Comparison of ENCODE assay signal across 8 cellular contexts in the genomic region with DNA sequence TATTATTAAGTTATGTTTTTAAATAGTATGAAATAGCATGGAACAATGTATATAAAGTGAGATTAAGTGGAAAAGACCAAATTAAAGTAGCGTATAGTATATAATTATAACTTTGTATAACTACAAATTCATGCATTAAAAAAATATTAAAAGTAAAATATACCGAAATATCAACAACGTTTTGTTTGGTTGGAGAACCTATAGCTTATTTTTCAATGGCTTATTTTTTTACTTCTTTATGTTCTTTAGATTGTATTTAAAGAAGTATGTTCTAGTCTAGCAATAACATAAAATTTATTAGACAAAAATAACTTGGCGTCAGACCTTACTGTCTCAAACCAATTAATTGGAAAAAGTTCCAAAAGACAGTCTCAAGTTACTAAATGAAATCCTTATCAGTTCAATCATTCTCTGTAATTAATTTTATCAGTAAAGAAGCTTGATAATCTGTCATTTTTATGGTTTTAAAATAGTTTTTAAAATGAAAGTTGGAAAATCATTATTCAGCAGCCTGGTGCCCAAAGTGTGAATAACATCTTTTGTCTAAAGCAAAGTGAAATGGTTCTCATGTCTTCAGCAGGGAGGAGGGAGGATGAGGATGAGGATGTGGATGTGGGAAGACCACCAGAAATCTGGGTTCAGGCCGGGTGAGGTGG. TPM values are rescaled to one million over a fixed set of nuclear protein-coding genes. Genes with fewer than 3 reads are reported as not detected.
DNase-seq lines count a peak whose midpoint lies in the region; ATAC-seq and TF ChIP-seq lines count a peak whose summit lies in the region.

No MANE protein-coding gene starts in this region.

- intact Hi-C loops in Calu3 (cut with micrococcal nuclease; ENCODE audit: unreplicated experiment): no loop called here
- intact Hi-C loops in body of pancreas (cut with DNase I): no loop called here

- no peak for TF ChIP-seq POLR2A in body of pancreas (IDR thresholded peaks at IDR 0.05)

- TF ChIP-seq CTCF in Calu3 (IDR thresholded peaks at IDR 0.05; ENCODE audit: unreplicated experiment) (no peak), Loucy (conservative IDR thresholded peaks at IDR 0.05; ENCODE audit: low read length) (peak; percentile 32), body of pancreas (IDR thresholded peaks at IDR 0.05) (peak in 1 of 7 experiments; percentile 4)

- H3K4me2 ChIP-seq in Loucy (ENCODE audit: low read depth, low read length, poor library complexity, severe bottlenecking): peak overlapping the region; percentile 50

- no peak overlapping the region for H3K27ac Mint-ChIP-seq in Calu3 (ENCODE audit: unreplicated experiment)
- no peak overlapping the region for H3K27ac Mint-ChIP-seq in natural killer cell treated with Interleukin-12 subunit alpha and Interleukin-12 subunit beta and Interleukin-15 and Interleukin-18, amount 100 ng/mL, for 72 hours

- peak overlapping the region; percentile 66; the same call in 1 of the 2 replicates for H2AFZ ChIP-seq in Loucy (ENCODE audit: low read length)

- H3K36me3 ChIP-seq in Loucy (ENCODE audit: insufficient read depth, low read length) (no peaks in the 10 kb centered on the region), body of pancreas (replicated peaks in 1 of 2; ENCODE audit: insufficient read depth in 1 of 2, low read depth in 2 of 2) (no peaks in the 10 kb centered on the region)

- no peaks in the 10 kb centered on the region for H4K20me1 ChIP-seq in Loucy (ENCODE audit: insufficient read depth, low read length, poor library complexity, severe bottlenecking)

- BruUV-seq in Calu3 (replicated peaks; lab: Mats Ljungman, UMichigan): no TSS peak

- no peaks in the 10 kb centered on the region for H3K27me3 Mint-ChIP-seq in Calu3 (ENCODE audit: unreplicated experiment)
- H3K27me3 Mint-ChIP-seq in natural killer cell treated with Interleukin-12 subunit alpha and Interleukin-12 subunit beta and Interleukin-15 and Interleukin-18, amount 100 ng/mL, for 72 hours: peaks cover 9 to 29% of the 10 kb centered on the region in 2 donors

- peak overlapping the region; percentile 69 for H3K4me3 ChIP-seq in Loucy (ENCODE audit: low read length, poor library complexity, severe bottlenecking)
- no peak overlapping the region for H3K4me3 ChIP-seq in body of pancreas

- DNase-seq in Calu3 (no peak), dermis blood vessel endothelial cell (peak; percentile 44), body of pancreas (no peak), substantia nigra (lab: John Stamatoyannopoulos, UW) (no peak), OCI-M2 (lab: John Stamatoyannopoulos, UW; ENCODE audit: unreplicated experiment) (no peak)
- no peak for DNase-seq in natural killer cell treated with Interleukin-12 subunit alpha and Interleukin-12 subunit beta and Interleukin-15 and Interleukin-18, amount 100 ng/mL, for 72 hours (ENCODE audit: low spot score)

- H3K4me1 ChIP-seq in Loucy (ENCODE audit: insufficient read depth, low read length, poor library complexity, severe bottlenecking) (peaks cover 6% of the 10 kb centered on the region), body of pancreas (no peaks in the 10 kb centered on the region)

- H3K9me2 ChIP-seq in Loucy (replicated peaks; ENCODE audit: low read depth, low read length): no peaks in the 10 kb centered on the region

- H3K27ac ChIP-seq in body of pancreas (no peak overlapping the region), substantia nigra (ENCODE audit: low read depth, low read length, poor library complexity, severe bottlenecking) (no peak overlapping the region)

- CTCF ChIA-PET in Calu3 (lab: Charles Lee): interaction anchor here (1.1 to 2.8 kb wide), 5 partner anchors 32 to 90 kb away, joined by 3 to 18 read pairs (median 3); a partner anchor contains a TSS

- ATAC-seq in natural killer cell treated with Interleukin-12 subunit alpha and Interleukin-12 subunit beta and Interleukin-15 and Interleukin-18, amount 100 ng/mL, for 72 hours: no peak
- ATAC-seq in GM19324 (IDR thresholded peaks at IDR 0.05; ENCODE audit: low FRiP score, unreplicated experiment) (no peak), body of pancreas (no peak)

- no peaks in the 10 kb centered on the region for H3K9me3 Mint-ChIP-seq in Calu3 (ENCODE audit: low read depth, unreplicated experiment)
- no peaks in the 10 kb centered on the region for H3K9me3 Mint-ChIP-seq in natural killer cell treated with Interleukin-12 subunit alpha and Interleukin-12 subunit beta and Interleukin-15 and Interleukin-18, amount 100 ng/mL, for 72 hours

- peak overlapping the region; percentile 40 for H3K4me3 Mint-ChIP-seq in Calu3 (ENCODE audit: low read depth, unreplicated experiment)
- H3K4me3 Mint-ChIP-seq in natural killer cell treated with Interleukin-12 subunit alpha and Interleukin-12 subunit beta and Interleukin-15 and Interleukin-18, amount 100 ng/mL, for 72 hours: peak overlapping the region; percentile 59

- H3K4me1 Mint-ChIP-seq in Calu3 (ENCODE audit: low read depth, unreplicated experiment): peaks cover 19% of the 10 kb centered on the region
- peaks cover 6 to 21% of the 10 kb centered on the region in 2 donors for H3K4me1 Mint-ChIP-seq in natural killer cell treated with Interleukin-12 subunit alpha and Interleukin-12 subunit beta and Interleukin-15 and Interleukin-18, amount 100 ng/mL, for 72 hours (ENCODE audit: low read depth in 2 of 2)

- H3K27me3 ChIP-seq in Loucy (ENCODE audit: insufficient read depth, low read length, poor library complexity, severe bottlenecking): no peaks in the 10 kb centered on the region
- H3K27me3 ChIP-seq in body of pancreas: no peaks in the 10 kb centered on the region

- H3K36me3 Mint-ChIP-seq in Calu3 (ENCODE audit: insufficient read depth, unreplicated experiment): peaks cover 8% of the 10 kb centered on the region
- peaks cover 14% of the 10 kb centered on the region for H3K36me3 Mint-ChIP-seq in natural killer cell treated with Interleukin-12 subunit alpha and Interleukin-12 subunit beta and Interleukin-15 and Interleukin-18, amount 100 ng/mL, for 72 hours

- no peaks in the 10 kb centered on the region for H3K9me3 ChIP-seq in Loucy (ENCODE audit: insufficient read depth, low read depth, low read length)
- H3K9me3 ChIP-seq in body of pancreas: no peaks in the 10 kb centered on the region

- H3F3A ChIP-seq in Loucy (ENCODE audit: low read depth): no peaks in the 10 kb centered on the region

- WGBS in body of pancreas, 2 donors: 40 to 47% methylated on average over 5 of the region's 5 CpGs

- H3K9ac ChIP-seq in Loucy (ENCODE audit: low read depth, low read length, poor library complexity, severe bottlenecking): peak overlapping the region; percentile 51

- no peaks in the 10 kb centered on the region for H3K79me2 ChIP-seq in Loucy (ENCODE audit: insufficient read depth, low read length)

RNA-seq across cellular contexts. Expression of a gene that starts 46.7 kb away (rescaled TPM):
- total RNA-seq in Calu3 (2022): 7.8 and 12.0 TPM in 2 replicates
- total RNA-seq in dermis blood vessel endothelial cell: 17.1 and 19.2 TPM in 2 replicates
- 10 to 100 TPM; 18.8 to 21.7 TPM for total RNA-seq in natural killer cell treated with Interleukin-12 subunit alpha and Interleukin-12 subunit beta and Interleukin-15 and Interleukin-18, amount 100 ng/mL, for 72 hours
- 1 to 10 TPM; 6.2 to 6.3 TPM for total RNA-seq in body of pancreas
